In genomic region chr18:74509856-74510769, GRCh38 we compare ENCODE assay signal across 24 cellular contexts. TPM values are rescaled to one million over a fixed set of nuclear protein-coding genes. Genes with fewer than 3 reads are reported as not detected.
"Had no signal": no experiment of that assay in that cellular context is flagged by ENCODE, and none has a peak within 500 bp of the region (broad histone marks: within the 10 kb centered on the region; RNA-seq: fewer than 3 reads in every experiment).

No MANE protein-coding gene starts in this region.

- H3K27ac ChIP-seq: breast epithelium, epithelial cell of prostate, skin epidermis had no signal

- H3K27me3 Mint-ChIP-seq: activated CD4-positive, alpha-beta memory T cell treated with anti-CD3 and anti-CD28 coated beads for 36 hours; effector memory CD8-positive, alpha-beta T cell; stimulated activated naive CD8-positive, alpha-beta T cell treated with anti-CD3 and anti-CD28 coated beads, Interleukin-15, amount 100 ng/mL, for 72 hours had no signal

- H3K9me3 Mint-ChIP-seq: activated CD4-positive, alpha-beta memory T cell treated with anti-CD3 and anti-CD28 coated beads for 36 hours; activated T-helper 1 cell treated with anti-CD3 and anti-CD28 coated beads, Interleukin-12 subunit alpha, Interleukin-12 subunit beta, Interleukin-2, Interleukin-4 antibody, amounts not matched to agents 30 ng/mL and 10 ng/mL and 1 ng/mL, durations not matched to agents 14 hours and 24 hours and 36 hours; effector memory CD8-positive, alpha-beta T cell; nephron progenitor cell; stimulated activated naive CD8-positive, alpha-beta T cell treated with anti-CD3 and anti-CD28 coated beads, Interleukin-15, amount 100 ng/mL, for 72 hours had no signal

- H3K27ac Mint-ChIP-seq: activated CD4-positive, alpha-beta memory T cell treated with anti-CD3 and anti-CD28 coated beads for 36 hours; activated T-helper 1 cell treated with anti-CD3 and anti-CD28 coated beads, Interleukin-12 subunit alpha, Interleukin-12 subunit beta, Interleukin-2, Interleukin-4 antibody, amounts not matched to agents 30 ng/mL and 10 ng/mL and 1 ng/mL, durations not matched to agents 14 hours and 24 hours and 36 hours; effector memory CD8-positive, alpha-beta T cell; nephron progenitor cell had no signal

- H3K4me3 ChIP-seq: breast epithelium, lung, skin epidermis had no signal

- H3K9me3 ChIP-seq: breast epithelium had no signal

- H3K4me1 ChIP-seq: breast epithelium had no signal

- H3K27me3 ChIP-seq: breast epithelium had no signal

- ATAC-seq: effector memory CD8-positive, alpha-beta T cell; left colon; stimulated activated naive CD8-positive, alpha-beta T cell treated with anti-CD3 and anti-CD28 coated beads, Interleukin-15, amount 100 ng/mL, for 72 hours had no signal

- H3K4me3 Mint-ChIP-seq: activated CD4-positive, alpha-beta memory T cell treated with anti-CD3 and anti-CD28 coated beads for 36 hours; activated T-helper 1 cell treated with anti-CD3 and anti-CD28 coated beads, Interleukin-12 subunit alpha, Interleukin-12 subunit beta, Interleukin-2, Interleukin-4 antibody, amounts not matched to agents 30 ng/mL and 10 ng/mL and 1 ng/mL, durations not matched to agents 14 hours and 24 hours and 36 hours; effector memory CD8-positive, alpha-beta T cell; nephron progenitor cell; stimulated activated naive CD8-positive, alpha-beta T cell treated with anti-CD3 and anti-CD28 coated beads, Interleukin-15, amount 100 ng/mL, for 72 hours had no signal

- DNase-seq: activated CD4-positive, alpha-beta memory T cell treated with anti-CD3 and anti-CD28 coated beads for 36 hours; activated CD4-positive, alpha-beta T cell treated with anti-CD3 and anti-CD28 coated beads for 4 hours; activated gamma-delta T cell treated with Interleukin-2 at 50 U/mL for 16 hours; activated T-cell treated with anti-CD3 and anti-CD28 coated beads for 4 hours; dermis blood vessel endothelial cell; effector memory CD8-positive, alpha-beta T cell; foreskin fibroblast; midbrain; nephron progenitor cell; nucleus accumbens; retina; stimulated activated CD4-positive, alpha-beta T cell treated with anti-CD3 and anti-CD28 coated beads, Interleukin-15, amount 100 ng/mL, for 24 hours; stimulated activated CD4-positive, alpha-beta T cell treated with anti-CD3 and anti-CD28 coated beads, Interleukin-2, amount 100 ng/mL, for 48 hours; stimulated activated naive CD8-positive, alpha-beta T cell treated with anti-CD3 and anti-CD28 coated beads, Interleukin-15, amount 100 ng/mL, for 72 hours; SW 1271 had no signal

RNA-seq across cellular contexts. Expression of gene CNDP1, which starts 24.2 kb away (rescaled TPM):
- total RNA-seq: activated CD4-positive, alpha-beta memory T cell treated with anti-CD3 and anti-CD28 coated beads for 36 hours; activated T-helper 1 cell treated with anti-CD3 and anti-CD28 coated beads, Interleukin-12 subunit alpha, Interleukin-12 subunit beta, Interleukin-2, Interleukin-4 antibody, amounts not matched to agents 30 ng/mL and 10 ng/mL and 1 ng/mL, durations not matched to agents 14 hours and 24 hours and 36 hours; astrocyte; dermis blood vessel endothelial cell; glomerular endothelial cell; left colon; lung had no signal

RNA-seq across cellular contexts. Expression of gene DIPK1C, which starts 53.0 kb away (rescaled TPM):
- total RNA-seq: activated CD4-positive, alpha-beta memory T cell treated with anti-CD3 and anti-CD28 coated beads for 36 hours; activated T-helper 1 cell treated with anti-CD3 and anti-CD28 coated beads, Interleukin-12 subunit alpha, Interleukin-12 subunit beta, Interleukin-2, Interleukin-4 antibody, amounts not matched to agents 30 ng/mL and 10 ng/mL and 1 ng/mL, durations not matched to agents 14 hours and 24 hours and 36 hours; astrocyte; dermis blood vessel endothelial cell; glomerular endothelial cell; lung; T-helper 2 cell treated with Interferon-gamma antibody and Interleukin-4, amounts not matched to agents 100 ng/mL and 5 ng/mL, for 36 hours had no signal
